In the genomic region with DNA sequence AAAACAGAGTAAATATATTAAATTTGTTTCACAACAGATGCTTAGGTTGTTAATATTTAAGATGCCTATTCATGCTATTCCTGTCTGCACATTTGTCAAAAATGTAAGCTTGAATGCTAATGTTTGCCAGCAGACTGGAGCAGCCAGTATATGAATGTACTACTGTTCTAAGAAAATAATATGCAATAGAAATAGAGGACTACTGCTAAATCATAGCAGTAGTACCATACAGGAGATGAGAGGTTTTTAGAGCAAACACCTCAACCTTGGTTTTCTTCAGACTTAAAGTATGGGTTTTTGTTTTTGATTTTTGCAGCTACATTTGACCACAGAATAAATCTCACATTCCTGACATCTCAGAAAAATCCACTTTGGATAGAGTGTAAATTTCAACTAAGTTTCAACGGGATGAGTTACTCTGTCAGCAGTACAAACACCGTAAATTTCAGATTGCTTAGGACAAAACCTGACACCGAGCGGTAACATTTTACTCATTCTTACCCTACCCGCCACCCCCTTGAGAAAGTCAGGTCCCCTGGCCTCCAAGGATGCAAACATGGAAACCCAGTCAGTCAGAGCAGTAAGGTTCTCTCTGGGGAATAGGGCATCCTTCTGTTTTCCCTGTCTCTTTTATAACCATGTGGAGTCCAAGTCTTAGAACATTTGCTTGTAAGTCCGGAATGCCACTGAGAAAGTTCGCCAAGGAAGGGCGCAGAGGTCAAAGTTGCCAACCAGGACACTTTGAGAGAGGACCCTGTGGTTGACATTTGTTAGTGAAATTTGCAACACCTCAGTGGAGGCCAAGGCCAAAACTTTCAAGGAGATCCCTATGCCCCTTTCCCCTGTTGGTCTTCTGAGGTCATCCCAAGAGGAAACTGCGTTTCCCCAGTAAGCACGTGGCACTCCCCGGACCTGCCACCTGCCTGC, we compare ENCODE assay signal across 8 cellular contexts. TPM values are rescaled to one million over a fixed set of nuclear protein-coding genes. Genes with fewer than 3 reads are reported as not detected.
A peak's percentile ranks its signal among the peaks of the same experiment; 100 is the strongest.
DNase-seq lines count a peak whose midpoint lies in the region; ATAC-seq and TF ChIP-seq lines count a peak whose summit lies in the region.

No MANE protein-coding gene starts in this region.

- no peak for TF ChIP-seq CTCF in thoracic aorta (IDR thresholded peaks at IDR 0.05)

- H3K4me1 ChIP-seq in mesodermal cell (ENCODE audit: control insufficient read depth, insufficient read depth, low read length, poor library complexity, severe bottlenecking) (peaks cover 6% of the 10 kb centered on the region), thoracic aorta (ENCODE audit: control insufficient read depth in 1 of 2, low read depth in 2 of 2) (peaks cover 11 to 17% of the 10 kb centered on the region in 2 donors)

- H3K27me3 ChIP-seq in thoracic aorta (replicated peaks; ENCODE audit: insufficient read depth), result no peaks in the 10 kb centered on the region

- WGBS in mesodermal cell (ENCODE audit: insufficient coverage in 2 of 2), 2 experiments, result 55 to 70% methylated on average over 7 to 11 of the region's 11 CpGs

- H3K27ac ChIP-seq in mesodermal cell (ENCODE audit: low read depth, low read length, severe bottlenecking) (no peak overlapping the region), thoracic aorta (no peak overlapping the region)

- H3K9me3 ChIP-seq in mesodermal cell (ENCODE audit: control insufficient read depth, low read length) (no peaks in the 10 kb centered on the region), thoracic aorta (no peaks in the 10 kb centered on the region)

- peak overlapping the region; percentile 97 for H3K27ac Mint-ChIP-seq in activated naive CD4-positive, alpha-beta T cell treated with anti-CD3 and anti-CD28 coated beads, Interleukin-2, amount 10 ng/mL, durations not matched to agents 7 days and 5 days

- H3K4me1 Mint-ChIP-seq in activated naive CD4-positive, alpha-beta T cell treated with anti-CD3 and anti-CD28 coated beads, Interleukin-2, amount 10 ng/mL, durations not matched to agents 7 days and 5 days, result peaks cover 34% of the 10 kb centered on the region

- peaks cover 53% of the 10 kb centered on the region for H3K36me3 Mint-ChIP-seq in activated naive CD4-positive, alpha-beta T cell treated with anti-CD3 and anti-CD28 coated beads, Interleukin-2, amount 10 ng/mL, durations not matched to agents 7 days and 5 days

- ATAC-seq in thoracic aorta (ENCODE audit: insufficient number of reproducible peaks, low FRiP score, low read depth), result no peak

- peak overlapping the region; percentile 96 for H3K4me3 Mint-ChIP-seq in activated naive CD4-positive, alpha-beta T cell treated with anti-CD3 and anti-CD28 coated beads, Interleukin-2, amount 10 ng/mL, durations not matched to agents 7 days and 5 days

- CTCF ChIA-PET in activated naive CD4-positive, alpha-beta T cell treated with anti-CD3 and anti-CD28 coated beads, Interleukin-2, amount 10 ng/mL, durations not matched to agents 7 days and 5 days (lab: Charles Lee), result interaction anchor here (0.6 to 1.4 kb wide), 3 partner anchors 10 to 312 kb away, joined by 3 to 6 read pairs (median 4); no protein-coding TSS in a partner anchor

- peak; percentile 23 for DNase-seq in activated CD8-positive, alpha-beta memory T cell treated with anti-CD3 and anti-CD28 coated beads, Interleukin-2, amount 50 U/mL, for 4 hours
- DNase-seq in activated CD8-positive, alpha-beta memory T cell treated with anti-CD3 and anti-CD28 coated beads for 24 hours, result no peak
- peak; percentile 38 for DNase-seq in activated naive CD4-positive, alpha-beta T cell treated with anti-CD3 and anti-CD28 coated beads, Interleukin-2, amount 10 ng/mL, durations not matched to agents 7 days and 5 days
- DNase-seq in thoracic aorta (ENCODE audit: low spot score) (no peak), mucosa of gallbladder (ENCODE audit: low spot score) (no peak), OCI-M2 (lab: John Stamatoyannopoulos, UW; ENCODE audit: unreplicated experiment) (no peak)
- DNase-seq in stimulated activated naive CD4-positive, alpha-beta T cell treated with Interleukin-2 at 50 U/mL for 16 hours (lab: John Stamatoyannopoulos, UW), result no peak

- peaks cover 6% of the 10 kb centered on the region for H3K27me3 Mint-ChIP-seq in activated naive CD4-positive, alpha-beta T cell treated with anti-CD3 and anti-CD28 coated beads, Interleukin-2, amount 10 ng/mL, durations not matched to agents 7 days and 5 days

- H3K4me3 ChIP-seq in mesodermal cell (ENCODE audit: extremely low read depth, insufficient read depth, low read length, poor library complexity, severe bottlenecking) (peak overlapping the region; percentile 45), thoracic aorta (peak overlapping the region; percentile 91)

- peaks cover under 1% of the 10 kb centered on the region for H3K9me3 Mint-ChIP-seq in activated naive CD4-positive, alpha-beta T cell treated with anti-CD3 and anti-CD28 coated beads, Interleukin-2, amount 10 ng/mL, durations not matched to agents 7 days and 5 days

- H3K36me3 ChIP-seq in mesodermal cell (ENCODE audit: control insufficient read depth, insufficient read depth, low read length) (no peaks in the 10 kb centered on the region), thoracic aorta (no peaks in the 10 kb centered on the region)

RNA-seq across cellular contexts. Expression of gene SATB1, which starts 17.9 kb away (rescaled TPM):
- 32.7 TPM for polyA plus RNA-seq in mesodermal cell (2013, experiment 1 of 2)
- polyA plus RNA-seq in mesodermal cell (2013, experiment 2 of 2), result 29.9 TPM
- 10 to 100 TPM; 33.0 to 48.7 TPM for total RNA-seq in thoracic aorta
- 39.9 TPM for total RNA-seq in mucosa of gallbladder

Comparison
In these comparisons a context has a peak if more than half of its experiments do, and no peak if none do; other contexts are left out.
1. DNase-seq: peak in activated CD8-positive, alpha-beta memory T cell treated with anti-CD3 and anti-CD28 coated beads, Interleukin-2, amount 50 U/mL, for 4 hours (single experiment) and activated naive CD4-positive, alpha-beta T cell treated with anti-CD3 and anti-CD28 coated beads, Interleukin-2, amount 10 ng/mL, durations not matched to agents 7 days and 5 days (single experiment); none in activated CD8-positive, alpha-beta memory T cell treated with anti-CD3 and anti-CD28 coated beads for 24 hours (single experiment), thoracic aorta (single experiment), mucosa of gallbladder (single experiment), stimulated activated naive CD4-positive, alpha-beta T cell treated with Interleukin-2 at 50 U/mL for 16 hours (single experiment) and OCI-M2 (single experiment).